In the genomic region with DNA sequence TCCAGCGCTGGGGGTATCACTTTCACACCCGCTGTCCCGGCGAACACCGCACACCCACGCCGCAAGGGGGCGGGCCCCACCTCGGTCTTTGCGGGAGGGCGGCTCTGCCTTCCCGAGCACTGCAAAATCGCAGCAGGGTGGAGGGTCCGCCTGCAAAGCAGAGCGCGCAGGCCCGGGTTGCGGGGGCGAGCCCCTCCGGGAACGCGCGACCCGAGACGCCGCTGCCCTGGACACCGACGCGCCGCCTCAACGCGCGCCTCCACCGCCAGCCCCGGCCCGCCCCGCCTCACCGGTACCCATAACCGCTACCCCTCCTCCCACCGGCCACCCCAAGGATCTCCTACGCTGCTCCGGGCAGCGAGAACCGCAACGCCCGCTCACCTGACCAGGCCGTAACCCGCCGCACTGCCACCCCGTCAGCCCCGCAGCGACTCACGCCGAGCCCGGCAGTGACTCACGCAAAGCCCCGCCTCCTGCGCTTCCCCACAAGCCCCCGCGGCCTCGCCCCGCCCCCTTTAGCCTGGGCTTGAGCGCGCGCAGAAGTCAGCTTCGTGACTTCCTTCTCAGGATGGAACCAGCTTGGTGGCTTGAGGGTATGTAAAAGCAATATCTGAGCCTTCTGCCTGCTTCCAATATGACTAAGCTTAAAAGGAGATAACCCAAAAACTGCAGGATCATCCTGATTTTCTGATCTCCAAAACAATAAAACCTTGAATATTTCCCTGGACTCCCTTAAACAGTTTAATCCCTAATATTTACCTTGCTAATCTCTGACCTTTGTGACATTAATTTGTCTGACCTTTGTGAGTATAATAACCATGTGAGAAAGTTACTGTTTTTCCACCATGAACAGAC, we compare ENCODE assay signal across 8 cellular contexts.
DNase-seq lines count a peak whose midpoint lies in the region; ATAC-seq, FAIRE-seq and TF ChIP-seq lines count a peak whose summit lies in the region.

A gene with protein sequence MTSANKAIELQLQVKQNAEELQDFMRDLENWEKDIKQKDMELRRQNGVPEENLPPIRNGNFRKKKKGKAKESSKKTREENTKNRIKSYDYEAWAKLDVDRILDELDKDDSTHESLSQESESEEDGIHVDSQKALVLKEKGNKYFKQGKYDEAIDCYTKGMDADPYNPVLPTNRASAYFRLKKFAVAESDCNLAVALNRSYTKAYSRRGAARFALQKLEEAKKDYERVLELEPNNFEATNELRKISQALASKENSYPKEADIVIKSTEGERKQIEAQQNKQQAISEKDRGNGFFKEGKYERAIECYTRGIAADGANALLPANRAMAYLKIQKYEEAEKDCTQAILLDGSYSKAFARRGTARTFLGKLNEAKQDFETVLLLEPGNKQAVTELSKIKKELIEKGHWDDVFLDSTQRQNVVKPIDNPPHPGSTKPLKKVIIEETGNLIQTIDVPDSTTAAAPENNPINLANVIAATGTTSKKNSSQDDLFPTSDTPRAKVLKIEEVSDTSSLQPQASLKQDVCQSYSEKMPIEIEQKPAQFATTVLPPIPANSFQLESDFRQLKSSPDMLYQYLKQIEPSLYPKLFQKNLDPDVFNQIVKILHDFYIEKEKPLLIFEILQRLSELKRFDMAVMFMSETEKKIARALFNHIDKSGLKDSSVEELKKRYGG (minus strand): TSS at position 460 of the 855 bp plus-strand sequence. CDS start 3,190 bp downstream, outside the sequence.

- in situ Hi-C loops in GM18951 (cut with MboI; ENCODE audit: low sequenced_read_pairs, unreplicated experiment), result no loop called here

- peak; percentile 87 for FAIRE-seq in islet of Langerhans (lab: Jason Lieb, UNC)

- peak; percentile 78 for ATAC-seq in HG03196 (IDR thresholded peaks at IDR 0.05; ENCODE audit: unreplicated experiment)

- TF ChIP-seq POLR2A in GM18951 (IDR thresholded peaks at IDR 0.05; ENCODE audit: extremely low read depth, insufficient read depth, insufficient read length), result peak; percentile 97

- DNase-seq in AG08396 (ENCODE audit: low spot score), result peak; percentile 97
- DNase-seq in NCI-H446 (lab: John Stamatoyannopoulos, UW), result peak; percentile 85 to 93
- DNase-seq in activated CD4-positive, CD25-positive, alpha-beta regulatory T cell treated with anti-CD3 and anti-CD28 coated beads, Interleukin-2, amount 50 U/mL, for 16 hours (ENCODE audit: low read depth, low spot score), result peak; percentile 95
- peak; percentile 92 for DNase-seq in cerebellar cortex (ENCODE audit: low spot score)
- DNase-seq in stimulated activated CD4-positive, alpha-beta T cell treated with anti-CD3 and anti-CD28 coated beads, Interleukin-12 subunit alpha, Interleukin-12 subunit beta, amount 100 ng/mL, for 4 hours, result peak; percentile 99

Comparison
In these comparisons a context has a peak if more than half of its experiments do, and no peak if none do; other contexts are left out.
1. Peak in every context shown above with its lines: DNase-seq and ATAC-seq.